In the genomic region with DNA sequence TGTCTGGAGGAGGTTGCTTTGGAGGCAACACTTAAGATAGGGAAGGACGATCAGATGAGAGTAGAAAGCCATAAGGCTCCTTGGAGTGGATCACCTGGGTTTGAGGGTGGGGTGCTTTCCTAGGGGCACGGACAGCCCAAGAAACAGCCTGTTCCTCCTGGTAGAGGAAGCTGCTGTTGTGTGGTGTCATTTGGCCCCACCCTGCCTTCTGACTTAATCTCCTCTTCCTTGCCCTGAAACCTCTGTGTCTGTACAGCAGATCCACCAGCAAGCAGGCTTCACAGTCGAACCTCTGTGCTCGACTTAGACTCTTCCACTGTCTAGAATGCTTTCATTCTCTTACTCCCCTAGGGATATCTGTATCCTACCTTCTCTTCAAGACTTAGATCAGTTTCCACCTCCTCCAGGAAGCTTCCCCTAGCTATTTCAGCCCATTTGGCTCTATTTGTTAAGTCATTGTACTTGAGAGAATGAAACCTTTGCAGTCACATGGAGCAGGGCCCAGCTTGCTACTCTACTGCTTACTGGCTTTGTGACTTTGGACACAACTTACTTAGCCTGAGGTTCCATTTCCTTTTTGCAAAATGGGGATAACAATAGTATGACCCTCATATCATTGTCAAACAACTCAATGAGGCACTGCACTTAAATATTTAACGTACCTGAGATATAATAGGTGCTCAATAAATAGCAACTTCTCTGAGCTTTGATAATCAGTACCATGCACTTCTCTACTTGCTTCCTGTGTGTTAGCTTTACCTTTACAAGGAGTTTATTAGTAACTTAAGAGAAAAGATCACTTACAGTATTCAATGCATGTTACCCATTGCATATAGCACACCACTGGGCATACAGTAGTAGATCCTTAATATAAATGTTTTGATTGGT, we compare ENCODE assay signal across 7 cellular contexts. TPM values are rescaled to one million over a fixed set of nuclear protein-coding genes. Genes with fewer than 3 reads are reported as not detected.
DNase-seq lines count a peak whose midpoint lies in the region; ATAC-seq and TF ChIP-seq lines count a peak whose summit lies in the region.

No MANE protein-coding gene starts in this region.

- BruUV-seq in Caco-2 (replicated peaks; lab: Mats Ljungman, UMichigan), result no TSS peak

- H3K36me3 ChIP-seq in Caco-2 (ENCODE audit: control insufficient read depth, insufficient read depth, low read length), result no peaks in the 10 kb centered on the region

- in situ Hi-C loops in KBM-7 (cut with MboI; ENCODE audit: low pct_unique_long_range_greater_than_20kb, low sequenced_read_pairs), result no loop called here

- no peaks in the 10 kb centered on the region for H3K27me3 ChIP-seq in Caco-2 (replicated peaks; ENCODE audit: control insufficient read depth, insufficient read depth, low read length)

- peaks cover 2% of the 10 kb centered on the region for H3K36me3 Mint-ChIP-seq in activated B cell treated with CpG ODN at 0.5 μM for 24 hours (ENCODE audit: low read depth)
- peaks cover 17% of the 10 kb centered on the region for H3K36me3 Mint-ChIP-seq in Caco-2 (ENCODE audit: insufficient read depth, unreplicated experiment)

- H3K27ac Mint-ChIP-seq in activated B cell treated with CpG ODN at 0.5 μM for 24 hours, result peak overlapping the region; percentile 79
- H3K27ac Mint-ChIP-seq in stimulated activated naive CD8-positive, alpha-beta T cell treated with anti-CD3 and anti-CD28 coated beads, Interleukin-15, amount 100 ng/mL, for 72 hours, result peak overlapping the region in 1 of 2 donors; percentile 54
- no peak overlapping the region for H3K27ac Mint-ChIP-seq in Caco-2 (ENCODE audit: unreplicated experiment)

- TF ChIP-seq CTCF in activated B cell treated with CpG ODN at 0.5 μM for 24 hours (IDR thresholded peaks at IDR 0.05) (no peak), Caco-2 (IDR thresholded peaks at IDR 0.05; ENCODE audit: insufficient read depth in 1 of 2, low read depth in 1 of 2, low read length in 1 of 2, severe bottlenecking in 1 of 2, unreplicated experiment in 1 of 2) (no peak)

- no peaks in the 10 kb centered on the region; the same call in 1 of the 2 replicates for H3K4me1 ChIP-seq in Caco-2

- H3K27me3 Mint-ChIP-seq in activated B cell treated with CpG ODN at 0.5 μM for 24 hours (peaks cover 2% of the 10 kb centered on the region), Caco-2 (ENCODE audit: insufficient read depth, unreplicated experiment) (no peaks in the 10 kb centered on the region)
- peaks cover 27% of the 10 kb centered on the region for H3K27me3 Mint-ChIP-seq in stimulated activated naive CD8-positive, alpha-beta T cell treated with anti-CD3 and anti-CD28 coated beads, Interleukin-15, amount 100 ng/mL, for 72 hours

- H3K9me3 Mint-ChIP-seq in activated B cell treated with CpG ODN at 0.5 μM for 24 hours (no peaks in the 10 kb centered on the region), Caco-2 (ENCODE audit: unreplicated experiment) (no peaks in the 10 kb centered on the region)
- no peaks in the 10 kb centered on the region for H3K9me3 Mint-ChIP-seq in stimulated activated naive CD8-positive, alpha-beta T cell treated with anti-CD3 and anti-CD28 coated beads, Interleukin-15, amount 100 ng/mL, for 72 hours

- intact Hi-C loops in activated B cell treated with CpG ODN at 0.5 μM for 24 hours (cut with micrococcal nuclease) (loop anchor here (1.0 to 5.0 kb wide), 2 partner anchors 9 to 135 kb away; no protein-coding TSS in a partner anchor), Caco-2 (cut with micrococcal nuclease; ENCODE audit: unreplicated experiment) (no loop called here)

- H3K4me3 Mint-ChIP-seq in activated B cell treated with CpG ODN at 0.5 μM for 24 hours (peak overlapping the region; percentile 87), Caco-2 (ENCODE audit: unreplicated experiment) (no peak overlapping the region)
- peak overlapping the region; percentile 86 to 96 for H3K4me3 Mint-ChIP-seq in stimulated activated naive CD8-positive, alpha-beta T cell treated with anti-CD3 and anti-CD28 coated beads, Interleukin-15, amount 100 ng/mL, for 72 hours

- DNase-seq in KBM-7 (peak; percentile 79), activated B cell treated with CpG ODN at 0.5 μM for 24 hours (no peak), GM19240 (ENCODE audit: insufficient read length, low spot score) (no peak), Caco-2 (no peak)
- peak in 1 of 2 donors; percentile 21 for DNase-seq in stimulated activated naive CD8-positive, alpha-beta T cell treated with anti-CD3 and anti-CD28 coated beads, Interleukin-15, amount 100 ng/mL, for 72 hours

- H3K4me1 Mint-ChIP-seq in activated B cell treated with CpG ODN at 0.5 μM for 24 hours (peaks cover 45% of the 10 kb centered on the region), Caco-2 (ENCODE audit: low read depth, unreplicated experiment) (peaks cover 24% of the 10 kb centered on the region)
- H3K4me1 Mint-ChIP-seq in stimulated activated naive CD8-positive, alpha-beta T cell treated with anti-CD3 and anti-CD28 coated beads, Interleukin-15, amount 100 ng/mL, for 72 hours, result peaks cover 46% of the 10 kb centered on the region

- POLR2A ChIA-PET in activated B cell treated with CpG ODN at 0.5 μM for 24 hours (lab: Charles Lee), result interaction anchor here (0.6 to 7.6 kb wide), 5 partner anchors 9 to 289 kb away, joined by 3 to 64 read pairs (median 3); partner anchors contain the start of genes SMNDC1 and XPNPEP1
- POLR2A ChIA-PET in Caco-2 (lab: Charles Lee), result no interaction called here

- H3K4me3 ChIP-seq in Caco-2 (ENCODE audit: low read depth, low read length), result no peak overlapping the region

- ATAC-seq in activated B cell treated with CpG ODN at 0.5 μM for 24 hours (ENCODE audit: low read depth) (no peak), esophagus mucosa (peak; percentile 50), HG03520 (IDR thresholded peaks at IDR 0.05; ENCODE audit: unreplicated experiment) (no peak)
- no peak for ATAC-seq in stimulated activated naive CD8-positive, alpha-beta T cell treated with anti-CD3 and anti-CD28 coated beads, Interleukin-15, amount 100 ng/mL, for 72 hours

- no peaks in the 10 kb centered on the region for H3K9me3 ChIP-seq in Caco-2

- CTCF ChIA-PET in activated B cell treated with CpG ODN at 0.5 μM for 24 hours (lab: Charles Lee) (interaction anchor here (0.7 to 6.0 kb wide), 5 partner anchors 8 to 74 kb away, joined by 3 to 42 read pairs (median 3); no protein-coding TSS in a partner anchor), Caco-2 (lab: Charles Lee) (interaction anchor here (0.6 to 1.0 kb wide), 2 partner anchors 8 to 107 kb away, joined by 3 to 7 read pairs; no protein-coding TSS in a partner anchor)

RNA-seq across cellular contexts. Expression of gene MXI1, which starts 5.0 kb away (rescaled TPM):
- total RNA-seq in activated B cell treated with CpG ODN at 0.5 μM for 24 hours (8.2 and 8.5 TPM in 2 replicates), esophagus mucosa (35.8 TPM), Caco-2 (2022) (9.1 and 11.0 TPM in 2 replicates)
